24 cellular contexts compared by ENCODE assay signal in genomic region chr7:137025469-137026175, GRCh38.
A peak's percentile ranks its signal among the peaks of the same experiment; 100 is the strongest.
DNase-seq lines count a peak whose midpoint lies in the region; ATAC-seq, FAIRE-seq and TF ChIP-seq lines count a peak whose summit lies in the region.
"Had no signal": no experiment of that assay in that cellular context is flagged by ENCODE, and none has a peak within 500 bp of the region (broad histone marks: within the 10 kb centered on the region; RNA-seq: fewer than 3 reads in every experiment).

No MANE protein-coding gene starts in this region.

- H3K4me1 ChIP-seq in gastroesophageal sphincter (peaks cover 0 to 10% (median 0%) of the 10 kb centered on the region in 3 donors), stomach (no peaks in the 10 kb centered on the region), kidney (ENCODE audit: control insufficient read depth in 1 of 2, insufficient read depth in 1 of 2, low read depth in 1 of 2, low read length in 2 of 2) (no peaks in the 10 kb centered on the region)
- H3K4me1 ChIP-seq: colonic mucosa, left ventricle myocardium inferior, thyroid gland had no signal

- in situ Hi-C loops in brain microvascular endothelial cell (cut with HindIII; ENCODE audit: low pct_ligation_motif_present, low sequenced_read_pairs): no loop called here

- 49 to 54% methylated on average over 4 of the region's 4 CpGs for WGBS in gastroesophageal sphincter (ENCODE audit: low coverage in 1 of 2), 2 donors
- WGBS in stomach, 5 donors: 57 to 84% (median 77%) methylated on average over 4 of the region's 4 CpGs

- H3K9ac ChIP-seq in kidney (ENCODE audit: low read length in 2 of 2): no peak overlapping the region

- TF ChIP-seq CTCF in brain microvascular endothelial cell (IDR thresholded peaks at IDR 0.05; ENCODE audit: low read depth, low read length, missing control alignments) (no peak), gastroesophageal sphincter (IDR thresholded peaks at IDR 0.05) (no peak), stomach (IDR thresholded peaks at IDR 0.05) (no peak), kidney (IDR thresholded peaks at IDR 0.05; ENCODE audit: borderline replicate concordance, extremely low read depth, insufficient read depth) (no peak)

- TF ChIP-seq EP300 in gastroesophageal sphincter (IDR thresholded peaks at IDR 0.05) (no peak), stomach (IDR thresholded peaks at IDR 0.05) (no peak)

- peak overlapping the region; percentile 30 for H3K27ac ChIP-seq in brain microvascular endothelial cell
- H3K27ac ChIP-seq in gastroesophageal sphincter: peak overlapping the region; percentile 53 to 74 (median 60)
- peak overlapping the region in 3 of 5 donors; percentile 7 to 42 (median 27) for H3K27ac ChIP-seq in stomach
- H3K27ac ChIP-seq in kidney (ENCODE audit: low read depth in 2 of 2, low read length in 2 of 2): no peak overlapping the region
- H3K27ac ChIP-seq: colonic mucosa, left ventricle myocardium inferior, neutrophil, thyroid gland had no signal

- DNase-seq in GM03348 (ENCODE audit: low spot score) (peak; percentile 31), brain microvascular endothelial cell (no peak), stomach (no peak), NCI-H524 treated with DMSO at 0.1 percent for 48 hours (lab: John Stamatoyannopoulos, UW) (no peak), kidney (no peak), epidermal melanocyte (ENCODE audit: insufficient read length, low spot score) (no peak), SKM-1 treated with dmso at 0.1 percent for 144 hours (lab: John Stamatoyannopoulos, UW; ENCODE audit: unreplicated experiment) (no peak)
- DNase-seq: activated CD4-positive, alpha-beta memory T cell treated with anti-CD3 and anti-CD28 coated beads for 36 hours; activated naive CD4-positive, alpha-beta T cell treated with anti-CD3 and anti-CD28 coated beads for 36 hours; activated T-cell treated with anti-CD3 and anti-CD28 coated beads, Interleukin-2, amount 50 U/mL, for 1 hour; aorta; Calu3; colonic mucosa; H9; left ventricle myocardium inferior; NCI-H187; NCI-H446; right cardiac atrium; thyroid gland had no signal

- TF ChIP-seq POLR2A in gastroesophageal sphincter (IDR thresholded peaks at IDR 0.05) (no peak), stomach (IDR thresholded peaks at IDR 0.05) (no peak)

- intact Hi-C loops in stomach (cut with DNase I; ENCODE audit: low total_unique reads): no loop called here
- intact Hi-C loops in kidney (cut with DNase I): no loop called here

- no peak for FAIRE-seq in kidney (lab: Jason Lieb, UNC)
- FAIRE-seq: HepG2 had no signal

- ATAC-seq in gastroesophageal sphincter: peak; percentile 78
- ATAC-seq: HepG2; Panc1; right cardiac atrium; stimulated activated effector memory CD8-positive, alpha-beta T cell treated with anti-CD3 and anti-CD28 coated beads, Interleukin-12 subunit alpha, Interleukin-12 subunit beta, amount 100 ng/mL, for 72 hours had no signal

- H3K27me3 ChIP-seq in brain microvascular endothelial cell (replicated peaks) (no peaks in the 10 kb centered on the region), gastroesophageal sphincter (no peaks in the 10 kb centered on the region), stomach (no peaks in the 10 kb centered on the region)
- H3K27me3 ChIP-seq: colonic mucosa, neutrophil, thyroid gland had no signal

- no peak overlapping the region for H3K4me3 ChIP-seq in brain microvascular endothelial cell (ENCODE audit: low read depth, low read length)
- H3K4me3 ChIP-seq in gastroesophageal sphincter: no peak overlapping the region
- no peak overlapping the region for H3K4me3 ChIP-seq in stomach
- H3K4me3 ChIP-seq in kidney (ENCODE audit: low read length in 2 of 2): no peak overlapping the region
- H3K4me3 ChIP-seq: colonic mucosa, left ventricle myocardium inferior, thyroid gland had no signal

- H3K9me3 ChIP-seq in gastroesophageal sphincter: no peaks in the 10 kb centered on the region
- no peaks in the 10 kb centered on the region for H3K9me3 ChIP-seq in stomach
- H3K9me3 ChIP-seq in kidney (ENCODE audit: control insufficient read depth in 1 of 2, low read length in 2 of 2): peaks cover 0 to 3% of the 10 kb centered on the region in 2 donors
- H3K9me3 ChIP-seq: colonic mucosa, left ventricle myocardium inferior, thyroid gland had no signal

- H3K36me3 ChIP-seq in brain microvascular endothelial cell (replicated peaks) (no peaks in the 10 kb centered on the region), gastroesophageal sphincter (no peaks in the 10 kb centered on the region), stomach (no peaks in the 10 kb centered on the region), kidney (ENCODE audit: control insufficient read depth in 1 of 2, insufficient read depth in 2 of 2, low read length in 2 of 2) (no peaks in the 10 kb centered on the region)
- H3K36me3 ChIP-seq: colonic mucosa, left ventricle myocardium inferior, neutrophil, thyroid gland had no signal

Comparison
In these comparisons a context has a peak if more than half of its experiments do, and no peak if none do; other contexts are left out.
1. H3K27ac ChIP-seq: peak in brain microvascular endothelial cell (single experiment), gastroesophageal sphincter (4 of 4) and stomach (3 of 5); none in kidney (0 of 2).